ENCODE assay signal across 24 cellular contexts in genomic region chr16:4342866-4343744, GRCh38. TPM values are rescaled to one million over a fixed set of nuclear protein-coding genes. Genes with fewer than 3 reads are reported as not detected.
A peak's percentile ranks its signal among the peaks of the same experiment; 100 is the strongest.
DNase-seq lines count a peak whose midpoint lies in the region; ATAC-seq, FAIRE-seq and TF ChIP-seq lines count a peak whose summit lies in the region.
"Had no signal": no experiment of that assay in that cellular context is flagged by ENCODE, and none has a peak within 500 bp of the region (broad histone marks: within the 10 kb centered on the region; RNA-seq: fewer than 3 reads in every experiment).

No MANE protein-coding gene starts in this region.

- H3K4me3 ChIP-seq in left ventricle myocardium inferior = no peak overlapping the region
- H3K4me3 ChIP-seq: BLaER1, prostate gland had no signal

- H3K4me1 ChIP-seq in left ventricle myocardium inferior = peaks cover 51% of the 10 kb centered on the region
- H3K4me1 ChIP-seq: prostate gland had no signal

- no peaks in the 10 kb centered on the region for H3K4me1 Mint-ChIP-seq in endothelial cell (ENCODE audit: unreplicated experiment)
- peaks cover 15% of the 10 kb centered on the region for H3K4me1 Mint-ChIP-seq in osteocyte (ENCODE audit: unreplicated experiment)
- H3K4me1 Mint-ChIP-seq: H9 had no signal

- no peaks in the 10 kb centered on the region for H3K9me3 ChIP-seq in left ventricle myocardium inferior (replicated peaks)
- H3K9me3 ChIP-seq: BLaER1, prostate gland had no signal

- H3K4me3 Mint-ChIP-seq in endothelial cell (ENCODE audit: unreplicated experiment) (peak overlapping the region; percentile 57), osteocyte (ENCODE audit: unreplicated experiment) (no peak overlapping the region)
- H3K4me3 Mint-ChIP-seq: activated CD4-positive, alpha-beta memory T cell treated with anti-CD3 and anti-CD28 coated beads for 36 hours; natural killer cell treated with Interleukin-12 subunit alpha and Interleukin-12 subunit beta and Interleukin-15 and Interleukin-18, amount 100 ng/mL, for 72 hours had no signal

- TF ChIP-seq POLR2A in H54 (IDR thresholded peaks at IDR 0.05; ENCODE audit: low read depth, low read length) = no peak

- no peaks in the 10 kb centered on the region for H3K27me3 Mint-ChIP-seq in endothelial cell (ENCODE audit: unreplicated experiment)
- no peaks in the 10 kb centered on the region for H3K27me3 Mint-ChIP-seq in osteocyte (ENCODE audit: unreplicated experiment)
- H3K27me3 Mint-ChIP-seq: activated CD4-positive, alpha-beta memory T cell treated with anti-CD3 and anti-CD28 coated beads for 36 hours; natural killer cell treated with Interleukin-12 subunit alpha and Interleukin-12 subunit beta and Interleukin-15 and Interleukin-18, amount 100 ng/mL, for 72 hours had no signal

- H3K27me3 ChIP-seq in left ventricle myocardium inferior (ENCODE audit: low read depth) = no peaks in the 10 kb centered on the region
- H3K27me3 ChIP-seq: BLaER1 had no signal

- H3K36me3 ChIP-seq in left ventricle myocardium inferior = peaks cover 9% of the 10 kb centered on the region
- H3K36me3 ChIP-seq: prostate gland had no signal

- H3K27ac Mint-ChIP-seq in endothelial cell (ENCODE audit: unreplicated experiment) (no peak overlapping the region), osteocyte (ENCODE audit: unreplicated experiment) (peak overlapping the region; percentile 67)
- H3K27ac Mint-ChIP-seq: activated CD4-positive, alpha-beta memory T cell treated with anti-CD3 and anti-CD28 coated beads for 36 hours; H9 had no signal

- peak overlapping the region; percentile 55 for H3K27ac ChIP-seq in left ventricle myocardium inferior (replicated peaks)
- H3K27ac ChIP-seq: BLaER1, prostate gland had no signal

- FAIRE-seq in H54 (lab: Jason Lieb, UNC) = no peak
- FAIRE-seq: GM12891 had no signal

- ATAC-seq in left cardiac atrium = no peak
- no peak for ATAC-seq in GM21717 (IDR thresholded peaks at IDR 0.05; ENCODE audit: unreplicated experiment)
- ATAC-seq: activated CD4-positive, CD25-positive, alpha-beta regulatory T cell treated with anti-CD3 and anti-CD28 coated beads, Interleukin-2, amount 50 U/mL, for 24 hours; natural killer cell treated with Interleukin-12 subunit alpha and Interleukin-12 subunit beta and Interleukin-15 and Interleukin-18, amount 100 ng/mL, for 72 hours; Panc1 had no signal

- intact Hi-C loops in left ventricle myocardium inferior (cut with micrococcal nuclease) = no loop called here
- intact Hi-C loops in left cardiac atrium (cut with DNase I) = no loop called here

- H3K36me3 Mint-ChIP-seq in endothelial cell (ENCODE audit: low read depth, unreplicated experiment) (peaks cover 13% of the 10 kb centered on the region), osteocyte (ENCODE audit: unreplicated experiment) (no peaks in the 10 kb centered on the region)
- H3K36me3 Mint-ChIP-seq: natural killer cell treated with Interleukin-12 subunit alpha and Interleukin-12 subunit beta and Interleukin-15 and Interleukin-18, amount 100 ng/mL, for 72 hours had no signal

- DNase-seq in left ventricle myocardium inferior (no peak), left cardiac atrium (no peak), endothelial cell (ENCODE audit: low spot score) (no peak), osteocyte (ENCODE audit: extremely low spot score, unreplicated experiment) (no peak), H54 (ENCODE audit: insufficient read length, low spot score) (no peak), germinal center (ENCODE audit: low spot score) (no peak)
- DNase-seq: ACHN; activated CD4-positive, alpha-beta memory T cell treated with anti-CD3 and anti-CD28 coated beads for 36 hours; activated naive CD4-positive, alpha-beta T cell treated with Interleukin-2 at 50 U/mL for 16 hours; glutamatergic neuron; H9; Kasumi-1; midbrain; NCI-H1694 treated with DMSO at 0.1 percent for 48 hours; NCI-H2171 treated with DMSO at 0.1 percent for 48 hours; NCI-H526; stimulated activated CD8-positive, alpha-beta memory T cell treated with anti-CD3 and anti-CD28 coated beads, Interleukin-4, amount 100 ng/mL, for 48 hours had no signal

- H3K9me3 Mint-ChIP-seq in endothelial cell (ENCODE audit: unreplicated experiment) (no peaks in the 10 kb centered on the region), osteocyte (ENCODE audit: unreplicated experiment) (no peaks in the 10 kb centered on the region)
- H3K9me3 Mint-ChIP-seq: activated CD4-positive, alpha-beta memory T cell treated with anti-CD3 and anti-CD28 coated beads for 36 hours; natural killer cell treated with Interleukin-12 subunit alpha and Interleukin-12 subunit beta and Interleukin-15 and Interleukin-18, amount 100 ng/mL, for 72 hours had no signal

- TF ChIP-seq CTCF in left ventricle myocardium inferior (IDR thresholded peaks at IDR 0.05; ENCODE audit: borderline replicate concordance) (no peak), endothelial cell (IDR thresholded peaks at IDR 0.05; ENCODE audit: unreplicated experiment) (no peak), osteocyte (IDR thresholded peaks at IDR 0.05) (no peak)

RNA-seq across cellular contexts. Expression of gene PAM16, which starts 8.0 kb away (rescaled TPM):
- total RNA-seq in left ventricle myocardium inferior = 67.3 TPM
- total RNA-seq in left cardiac atrium = 10 to 100 TPM; 51.0 to 64.3 TPM
- total RNA-seq in endothelial cell (ENCODE audit: unreplicated experiment) = 29.5 TPM
- total RNA-seq in osteocyte = 21.0 and 23.7 TPM in 2 replicates

RNA-seq across cellular contexts. Expression of gene GLIS2, which starts 27.2 kb away (rescaled TPM):
- 17.2 TPM for total RNA-seq in left ventricle myocardium inferior
- 10 to 100 TPM; 23.9 to 29.2 TPM for total RNA-seq in left cardiac atrium
- total RNA-seq in endothelial cell (ENCODE audit: unreplicated experiment) = 1.6 TPM
- total RNA-seq in osteocyte = 58.6 and 59.9 TPM in 2 replicates

RNA-seq across cellular contexts. Expression of gene VASN, which starts 28.5 kb away (rescaled TPM):
- total RNA-seq in left ventricle myocardium inferior (5.5 TPM), left cardiac atrium (10 to 100 TPM; 10.6 to 20.0 TPM), endothelial cell (ENCODE audit: unreplicated experiment) (0.67 TPM), osteocyte (62.7 and 63.1 TPM in 2 replicates)
